In the genomic region with DNA sequence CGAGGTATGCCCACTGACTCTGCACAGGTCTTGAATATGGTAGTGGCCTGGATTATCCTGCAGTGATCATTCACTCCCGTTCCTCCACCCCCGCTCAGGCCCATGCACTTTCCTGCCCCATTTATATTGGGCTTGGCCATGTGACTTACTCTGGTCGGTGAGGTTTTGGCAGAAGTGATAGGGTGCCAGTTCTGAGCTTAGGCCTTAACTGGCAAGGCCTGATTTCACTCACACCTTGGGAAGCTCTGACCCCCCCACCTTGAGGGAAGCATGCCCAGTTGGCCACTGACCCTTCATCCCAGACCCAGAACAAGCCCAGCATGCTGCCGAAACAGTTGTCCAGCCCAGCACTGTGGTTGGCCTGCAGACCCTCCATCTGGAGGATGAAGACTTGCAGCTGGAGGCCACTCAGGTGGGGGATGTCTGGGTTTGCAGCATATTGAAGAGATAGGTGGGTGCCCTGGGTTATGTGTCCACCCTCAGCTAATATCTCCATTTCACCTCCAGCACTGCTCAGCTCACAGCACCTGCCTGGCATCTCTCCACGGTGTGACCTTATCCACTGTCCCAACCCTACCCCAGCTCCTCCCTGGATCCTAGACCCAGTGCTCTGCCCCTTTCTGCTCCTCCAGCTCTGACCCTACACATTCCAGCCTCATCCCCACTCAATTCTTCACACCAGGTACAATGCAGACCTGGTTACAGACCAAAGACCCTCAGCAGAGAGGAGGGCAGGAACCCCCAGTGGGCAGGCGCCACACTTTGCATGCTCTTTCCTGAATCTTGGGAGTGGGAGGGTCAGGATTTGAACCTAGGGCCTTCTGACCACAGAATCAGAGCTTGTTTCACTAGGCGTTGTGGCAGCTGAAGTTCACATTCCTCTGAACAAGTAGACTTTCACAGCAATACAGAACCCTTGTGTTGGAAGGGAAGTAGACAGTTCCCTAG, we compare ENCODE assay signal across 12 cellular contexts.
A peak's percentile ranks its signal among the peaks of the same experiment; 100 is the strongest.
DNase-seq lines count a peak whose midpoint lies in the region; ATAC-seq and TF ChIP-seq lines count a peak whose summit lies in the region.
"Had no signal": no experiment of that assay in that cellular context is flagged by ENCODE, and none has a peak within 500 bp of the region (broad histone marks: within the 10 kb centered on the region; RNA-seq: fewer than 3 reads in every experiment).

No MANE protein-coding gene starts in this region.

- H3K4me1 ChIP-seq in heart right ventricle = peaks cover 0 to 19% (median 11%) of the 10 kb centered on the region in 9 donors

- DNase-seq in DMS53 (lab: John Stamatoyannopoulos, UW) (peak; percentile 10), DMS53 treated with DMSO at 0.1 percent for 48 hours (lab: John Stamatoyannopoulos, UW; ENCODE audit: unreplicated experiment) (no peak), NAMALWA (ENCODE audit: low spot score) (peak; percentile 85), COR-L47 (lab: John Stamatoyannopoulos, UW) (no peak), heart right ventricle (no peak), DMS114 treated with DMSO at 0.1 percent for 48 hours (lab: John Stamatoyannopoulos, UW; ENCODE audit: unreplicated experiment) (no peak)
- peak; percentile 49 for DNase-seq in activated naive CD4-positive, alpha-beta T cell treated with Interleukin-2 at 50 U/mL for 16 hours
- DNase-seq in stimulated activated CD4-positive, alpha-beta T cell treated with anti-CD3 and anti-CD28 coated beads, Interleukin-4, amount 100 ng/mL, for 48 hours (ENCODE audit: low read depth in 2 of 2) = peak; percentile 11 to 32
- DNase-seq: H7, NCI-H774, nucleus accumbens had no signal

- TF ChIP-seq CTCF in heart right ventricle (IDR thresholded peaks at IDR 0.05) = no peak

- intact Hi-C loops in heart right ventricle (cut with DNase I) = no loop called here

- 93% methylated on average over 8 of the region's 8 CpGs for WGBS in heart right ventricle, 2 donors

- ATAC-seq in heart right ventricle = no peak

- no peaks in the 10 kb centered on the region for H3K27me3 ChIP-seq in heart right ventricle

- no peak overlapping the region for H3K4me3 ChIP-seq in heart right ventricle

- no peak overlapping the region for H3K27ac ChIP-seq in heart right ventricle
- H3K27ac ChIP-seq: 22Rv1 had no signal

- H3K36me3 ChIP-seq in heart right ventricle = no peaks in the 10 kb centered on the region

- H3K9me3 ChIP-seq in heart right ventricle = peaks cover 0 to 15% (median 0%) of the 10 kb centered on the region in 11 donors

Comparison
In these comparisons a context has a peak if more than half of its experiments do, and no peak if none do; other contexts are left out.
1. DNase-seq: peak in DMS53 (single experiment), NAMALWA (single experiment), activated naive CD4-positive, alpha-beta T cell treated with Interleukin-2 at 50 U/mL for 16 hours (single experiment) and stimulated activated CD4-positive, alpha-beta T cell treated with anti-CD3 and anti-CD28 coated beads, Interleukin-4, amount 100 ng/mL, for 48 hours (2 of 2); none in DMS53 treated with DMSO at 0.1 percent for 48 hours (single experiment), COR-L47 (single experiment), heart right ventricle (0 of 2) and DMS114 treated with DMSO at 0.1 percent for 48 hours (single experiment).